ENCODE assay signal across 16 cellular contexts in the genomic region with DNA sequence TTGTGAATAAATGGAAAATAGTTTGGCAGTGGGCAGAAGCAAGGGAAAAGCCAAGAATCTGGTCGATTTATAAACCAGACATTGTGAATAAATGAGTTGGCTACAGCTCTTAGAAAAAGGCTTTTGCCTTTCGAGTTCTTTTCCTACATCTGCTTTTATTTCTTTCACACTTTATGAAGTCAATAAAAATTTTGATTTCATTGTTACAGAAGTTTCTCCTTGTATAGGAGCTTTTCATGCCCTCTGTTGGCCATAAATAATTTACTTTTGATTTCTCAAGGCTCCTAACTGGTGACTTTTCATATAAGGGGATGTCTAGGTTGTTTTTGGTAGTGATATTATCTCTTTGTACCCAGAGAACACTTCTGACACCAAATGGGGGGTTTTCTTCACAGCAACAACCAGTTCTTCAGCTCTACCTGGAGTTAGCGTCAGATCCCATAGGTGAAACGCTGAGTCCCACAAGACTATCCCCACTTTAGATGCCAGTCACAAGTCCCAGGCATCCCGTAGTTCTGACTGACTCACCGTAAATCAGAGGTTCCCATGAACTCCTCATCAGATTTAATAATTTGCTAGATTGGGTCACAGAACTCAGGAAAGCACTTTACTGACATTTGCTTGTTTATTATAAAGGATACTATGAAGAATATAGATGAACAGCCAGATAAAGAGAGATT.
DNase-seq lines count a peak whose midpoint lies in the region; ATAC-seq and TF ChIP-seq lines count a peak whose summit lies in the region.
"Had no signal": no experiment of that assay in that cellular context is flagged by ENCODE, and none has a peak within 500 bp of the region (broad histone marks: within the 10 kb centered on the region; RNA-seq: fewer than 3 reads in every experiment).

No MANE protein-coding gene starts in this region.

- H3K27me3 ChIP-seq in body of pancreas: no peaks in the 10 kb centered on the region
- H3K27me3 ChIP-seq in liver (ENCODE audit: control insufficient read depth in 4 of 4, insufficient read depth in 4 of 4, low read length in 3 of 4): no peaks in the 10 kb centered on the region
- H3K27me3 ChIP-seq in stomach smooth muscle (ENCODE audit: control insufficient read depth in 1 of 2, insufficient read depth in 2 of 2, low read length in 2 of 2): no peaks in the 10 kb centered on the region

- TF ChIP-seq POLR2A in body of pancreas (IDR thresholded peaks at IDR 0.05): no peak

- intact Hi-C loops in Calu3 (cut with micrococcal nuclease; ENCODE audit: unreplicated experiment): no loop called here
- intact Hi-C loops in body of pancreas (cut with DNase I): loop anchor here (10.0 kb wide), 1 partner anchor 48 kb away; no protein-coding TSS in a partner anchor

- peak overlapping the region; percentile 15 for H3K27ac Mint-ChIP-seq in Calu3 (ENCODE audit: unreplicated experiment)
- H3K27ac Mint-ChIP-seq: B cell; natural killer cell treated with Interleukin-12 subunit alpha and Interleukin-12 subunit beta and Interleukin-15 and Interleukin-18, amount 100 ng/mL, for 72 hours had no signal

- no peaks in the 10 kb centered on the region for H3K27me3 Mint-ChIP-seq in Calu3 (ENCODE audit: unreplicated experiment)
- H3K27me3 Mint-ChIP-seq: B cell had no signal

- no peaks in the 10 kb centered on the region for H3K36me3 Mint-ChIP-seq in Calu3 (ENCODE audit: insufficient read depth, unreplicated experiment)
- H3K36me3 Mint-ChIP-seq: natural killer cell treated with Interleukin-12 subunit alpha and Interleukin-12 subunit beta and Interleukin-15 and Interleukin-18, amount 100 ng/mL, for 72 hours had no signal

- H3K4me3 ChIP-seq in body of pancreas (no peak overlapping the region), liver (ENCODE audit: low read depth in 1 of 3, low read length in 3 of 3) (no peak overlapping the region), stomach smooth muscle (ENCODE audit: low read length in 2 of 2) (peak overlapping the region; percentile 29 to 30)

- no peaks in the 10 kb centered on the region for H3K36me3 ChIP-seq in body of pancreas (replicated peaks in 1 of 2; ENCODE audit: insufficient read depth in 1 of 2, low read depth in 2 of 2)
- H3K36me3 ChIP-seq in liver (ENCODE audit: control insufficient read depth in 4 of 4, insufficient read depth in 3 of 4, low read depth in 1 of 4, low read length in 3 of 4): no peaks in the 10 kb centered on the region
- H3K36me3 ChIP-seq in stomach smooth muscle (ENCODE audit: control insufficient read depth in 2 of 2, insufficient read depth in 2 of 2, low read length in 2 of 2): no peaks in the 10 kb centered on the region

- no peak for ATAC-seq in body of pancreas
- ATAC-seq: natural killer cell treated with Interleukin-12 subunit alpha and Interleukin-12 subunit beta and Interleukin-15 and Interleukin-18, amount 100 ng/mL, for 72 hours had no signal

- H3K9ac ChIP-seq in liver (ENCODE audit: low read depth in 1 of 2, low read length in 2 of 2) (peak overlapping the region; percentile 22 to 77), stomach smooth muscle (ENCODE audit: low read length in 2 of 2) (peak overlapping the region; percentile 21 to 43)

- 57 to 67% methylated on average over 6 of the region's 6 CpGs for WGBS in body of pancreas, 2 donors
- WGBS in liver: 54% methylated on average over 6 of the region's 6 CpGs

- TF ChIP-seq CTCF in Calu3 (IDR thresholded peaks at IDR 0.05; ENCODE audit: unreplicated experiment) (no peak), body of pancreas (IDR thresholded peaks at IDR 0.05) (peak in 1 of 7 experiments; percentile 12), liver (IDR thresholded peaks at IDR 0.05; ENCODE audit: low read depth, low read length, missing input control) (no peak)

- peaks cover 53% of the 10 kb centered on the region for H3K4me1 ChIP-seq in body of pancreas
- H3K4me1 ChIP-seq in liver (ENCODE audit: control insufficient read depth in 4 of 4, insufficient read depth in 4 of 4, low read length in 3 of 4): peaks cover 13 to 61% (median 37%) of the 10 kb centered on the region in 4 donors
- H3K4me1 ChIP-seq in stomach smooth muscle (ENCODE audit: control insufficient read depth, insufficient read depth, low read length): peaks cover 36% of the 10 kb centered on the region

- no peak for DNase-seq in Calu3
- no peak for DNase-seq in body of pancreas
- no peak for DNase-seq in DMS79 (lab: John Stamatoyannopoulos, UW)
- DNase-seq in NCI-H2171 treated with DMSO at 0.1 percent for 48 hours (lab: John Stamatoyannopoulos, UW): no peak
- no peak for DNase-seq in cerebellar nuclear complex (lab: John Stamatoyannopoulos, UW)
- DNase-seq in iPS-NIHi11 (ENCODE audit: low spot score): no peak
- DNase-seq: activated CD4-positive, alpha-beta T cell treated with anti-CD3 and anti-CD28 coated beads, Interleukin-2, amount 50 U/mL, for 1 hour; activated T-cell treated with anti-CD3 and anti-CD28 coated beads, Interleukin-2, amount 50 U/mL, for 48 hours; foreskin melanocyte; islet precursor cell; NCI-H1105 treated with DMSO at 0.1 percent for 48 hours; NCI-H446 had no signal

- no peak for TF ChIP-seq RAD21 in liver (IDR thresholded peaks at IDR 0.05)

- H3K9me3 ChIP-seq in body of pancreas: no peaks in the 10 kb centered on the region
- H3K9me3 ChIP-seq in liver (ENCODE audit: control insufficient read depth in 4 of 4, low read length in 3 of 4): no peaks in the 10 kb centered on the region
- H3K9me3 ChIP-seq in stomach smooth muscle (ENCODE audit: control insufficient read depth in 2 of 2, low read length in 2 of 2): no peaks in the 10 kb centered on the region

- H3K27ac ChIP-seq in body of pancreas (peak overlapping the region; percentile 30 to 64 (median 34)), liver (ENCODE audit: low read depth in 1 of 2, low read length in 2 of 2) (peak overlapping the region; percentile 82 to 87), stomach smooth muscle (ENCODE audit: low read length) (peak overlapping the region; percentile 42)

- peaks cover 55% of the 10 kb centered on the region for H3K4me1 Mint-ChIP-seq in Calu3 (ENCODE audit: low read depth, unreplicated experiment)

- no peaks in the 10 kb centered on the region for H3K9me3 Mint-ChIP-seq in Calu3 (ENCODE audit: low read depth, unreplicated experiment)
- H3K9me3 Mint-ChIP-seq: natural killer cell treated with Interleukin-12 subunit alpha and Interleukin-12 subunit beta and Interleukin-15 and Interleukin-18, amount 100 ng/mL, for 72 hours had no signal

- CTCF ChIA-PET in Calu3 (lab: Charles Lee): interaction anchor here (0.6 to 2.3 kb wide), 2 partner anchors 10 to 141 kb away, joined by 10 to 12 read pairs; no protein-coding TSS in a partner anchor

- H3K4me3 Mint-ChIP-seq in Calu3 (ENCODE audit: low read depth, unreplicated experiment): no peak overlapping the region
- H3K4me3 Mint-ChIP-seq: B cell; natural killer cell treated with Interleukin-12 subunit alpha and Interleukin-12 subunit beta and Interleukin-15 and Interleukin-18, amount 100 ng/mL, for 72 hours had no signal

- no TSS peak for BruUV-seq in Calu3 (replicated peaks; lab: Mats Ljungman, UMichigan)

TF ChIP-seq in liver, 16 proteins besides CTCF, POLR2A, EP300 and RAD21 (continues in another document):
- no peak for TF ChIP-seq GABPA (IDR thresholded peaks at IDR 0.05 in 1 of 2, conservative IDR thresholded peaks at IDR 0.05 in 1 of 2)
- no peak for TF ChIP-seq NR2F2 (IDR thresholded peaks at IDR 0.05)
- no peak for TF ChIP-seq JUND (IDR thresholded peaks at IDR 0.05)
- TF ChIP-seq, protein P1, sequence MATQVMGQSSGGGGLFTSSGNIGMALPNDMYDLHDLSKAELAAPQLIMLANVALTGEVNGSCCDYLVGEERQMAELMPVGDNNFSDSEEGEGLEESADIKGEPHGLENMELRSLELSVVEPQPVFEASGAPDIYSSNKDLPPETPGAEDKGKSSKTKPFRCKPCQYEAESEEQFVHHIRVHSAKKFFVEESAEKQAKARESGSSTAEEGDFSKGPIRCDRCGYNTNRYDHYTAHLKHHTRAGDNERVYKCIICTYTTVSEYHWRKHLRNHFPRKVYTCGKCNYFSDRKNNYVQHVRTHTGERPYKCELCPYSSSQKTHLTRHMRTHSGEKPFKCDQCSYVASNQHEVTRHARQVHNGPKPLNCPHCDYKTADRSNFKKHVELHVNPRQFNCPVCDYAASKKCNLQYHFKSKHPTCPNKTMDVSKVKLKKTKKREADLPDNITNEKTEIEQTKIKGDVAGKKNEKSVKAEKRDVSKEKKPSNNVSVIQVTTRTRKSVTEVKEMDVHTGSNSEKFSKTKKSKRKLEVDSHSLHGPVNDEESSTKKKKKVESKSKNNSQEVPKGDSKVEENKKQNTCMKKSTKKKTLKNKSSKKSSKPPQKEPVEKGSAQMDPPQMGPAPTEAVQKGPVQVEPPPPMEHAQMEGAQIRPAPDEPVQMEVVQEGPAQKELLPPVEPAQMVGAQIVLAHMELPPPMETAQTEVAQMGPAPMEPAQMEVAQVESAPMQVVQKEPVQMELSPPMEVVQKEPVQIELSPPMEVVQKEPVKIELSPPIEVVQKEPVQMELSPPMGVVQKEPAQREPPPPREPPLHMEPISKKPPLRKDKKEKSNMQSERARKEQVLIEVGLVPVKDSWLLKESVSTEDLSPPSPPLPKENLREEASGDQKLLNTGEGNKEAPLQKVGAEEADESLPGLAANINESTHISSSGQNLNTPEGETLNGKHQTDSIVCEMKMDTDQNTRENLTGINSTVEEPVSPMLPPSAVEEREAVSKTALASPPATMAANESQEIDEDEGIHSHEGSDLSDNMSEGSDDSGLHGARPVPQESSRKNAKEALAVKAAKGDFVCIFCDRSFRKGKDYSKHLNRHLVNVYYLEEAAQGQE (IDR thresholded peaks at IDR 0.05): no peak
- no peak for TF ChIP-seq SP1 (IDR thresholded peaks at IDR 0.05)
- TF ChIP-seq HNF4G (IDR thresholded peaks at IDR 0.05): no peak
- no peak for TF ChIP-seq FOXA2 (IDR thresholded peaks at IDR 0.05)
- TF ChIP-seq, protein P2, sequence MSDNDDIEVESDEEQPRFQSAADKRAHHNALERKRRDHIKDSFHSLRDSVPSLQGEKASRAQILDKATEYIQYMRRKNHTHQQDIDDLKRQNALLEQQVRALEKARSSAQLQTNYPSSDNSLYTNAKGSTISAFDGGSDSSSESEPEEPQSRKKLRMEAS (IDR thresholded peaks at IDR 0.05): no peak
- TF ChIP-seq HNF4A (conservative IDR thresholded peaks at IDR 0.05): no peak
- TF ChIP-seq RXRA (IDR thresholded peaks at IDR 0.05): no peak

Comparison
In these comparisons a context has a peak if more than half of its experiments do, and no peak if none do; other contexts are left out.
1. H3K27ac ChIP-seq: peak in every context shown above with its lines; median percentile 84 in liver; 42 in stomach smooth muscle; 34 in body of pancreas.
2. H3K4me3 ChIP-seq: peak in stomach smooth muscle (2 of 2); none in body of pancreas (0 of 2) and liver (0 of 3).